8 cellular contexts compared by ENCODE assay signal in the genomic region with DNA sequence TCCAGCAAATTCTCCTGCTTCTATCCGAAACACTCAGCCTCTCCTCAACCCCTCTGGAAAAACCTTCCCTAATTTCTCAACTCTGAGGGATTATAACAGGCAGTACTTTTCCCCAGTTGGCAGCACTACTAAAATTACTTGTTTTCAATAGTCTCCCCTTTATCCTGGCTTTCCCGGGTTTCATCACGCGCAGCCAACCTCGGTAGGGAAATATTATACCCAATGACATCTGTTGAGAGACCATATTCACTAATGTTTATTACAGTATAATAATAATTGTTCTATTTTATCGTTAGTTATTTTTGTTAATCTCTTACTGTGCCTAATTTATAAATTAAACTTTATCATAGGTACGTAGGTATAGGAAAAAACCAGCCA. TPM values are rescaled to one million over a fixed set of nuclear protein-coding genes. Genes with fewer than 3 reads are reported as not detected.
DNase-seq lines count a peak whose midpoint lies in the region; ATAC-seq, FAIRE-seq and TF ChIP-seq lines count a peak whose summit lies in the region.

No MANE protein-coding gene starts in this region.

- H3K27ac ChIP-seq in small intestine (ENCODE audit: low read depth in 1 of 2, low read length in 1 of 2): peak overlapping the region in 1 of 2 donors; percentile 85

- H3K4me3 ChIP-seq in WI38 (ENCODE audit: low read depth, low read length) (peak overlapping the region; percentile 100), skeletal muscle cell (ENCODE audit: low read depth, low read length) (peak overlapping the region; percentile 97), small intestine (ENCODE audit: low read depth in 1 of 2, low read length in 2 of 2) (peak overlapping the region in 1 of 2 donors; percentile 91)

- peak; percentile 33 to 34 for ATAC-seq in left cardiac atrium
- ATAC-seq in GM18873 (IDR thresholded peaks at IDR 0.05; ENCODE audit: low FRiP score, unreplicated experiment): no peak

- WGBS in small intestine, 3 donors: 14 to 19% (median 16%) methylated on average over 7 of the region's 7 CpGs

- intact Hi-C loops in left cardiac atrium (cut with DNase I): no loop called here

- H3K4me1 ChIP-seq in small intestine (ENCODE audit: control insufficient read depth in 2 of 2, insufficient read depth in 1 of 2, low read depth in 1 of 2, low read length in 1 of 2): peaks cover 0 to 2% of the 10 kb centered on the region in 2 donors

- no peak for FAIRE-seq in small intestine (lab: Jason Lieb, UNC)

- no peaks in the 10 kb centered on the region for H3K36me3 ChIP-seq in small intestine (ENCODE audit: control insufficient read depth in 2 of 2, insufficient read depth in 2 of 2, low read length in 2 of 2)

- DNase-seq in NCI-H2196 (lab: John Stamatoyannopoulos, UW; ENCODE audit: unreplicated experiment) (peak; percentile 44), NCI-H2196 treated with DMSO at 0.1 percent for 48 hours (lab: John Stamatoyannopoulos, UW; ENCODE audit: unreplicated experiment) (no peak), left cardiac atrium (no peak), skeletal muscle cell (ENCODE audit: low read depth) (no peak), small intestine (no peak)
- DNase-seq in activated CD4-positive, CD25-positive, alpha-beta regulatory T cell (lab: John Stamatoyannopoulos, UW): no peak

- no peaks in the 10 kb centered on the region for H3K9me3 ChIP-seq in small intestine (ENCODE audit: control insufficient read depth, low read depth)

- TF ChIP-seq CTCF in WI38 (IDR thresholded peaks at IDR 0.05; ENCODE audit: low read depth, low read length): no peak

- H3K27me3 ChIP-seq in small intestine (ENCODE audit: control insufficient read depth in 2 of 2, insufficient read depth in 2 of 2, low read length in 2 of 2): no peaks in the 10 kb centered on the region

RNA-seq across cellular contexts. Expression of gene POLD3, which starts 0.3 kb away (rescaled TPM):
- 1 to 10 TPM; 6.7 to 8.9 TPM for total RNA-seq in left cardiac atrium
- polyA plus RNA-seq in small intestine: 10 to 100 TPM; 11.1 to 25.9 (median 12.5) TPM
